3 cellular contexts compared by ENCODE assay signal in the genomic region with DNA sequence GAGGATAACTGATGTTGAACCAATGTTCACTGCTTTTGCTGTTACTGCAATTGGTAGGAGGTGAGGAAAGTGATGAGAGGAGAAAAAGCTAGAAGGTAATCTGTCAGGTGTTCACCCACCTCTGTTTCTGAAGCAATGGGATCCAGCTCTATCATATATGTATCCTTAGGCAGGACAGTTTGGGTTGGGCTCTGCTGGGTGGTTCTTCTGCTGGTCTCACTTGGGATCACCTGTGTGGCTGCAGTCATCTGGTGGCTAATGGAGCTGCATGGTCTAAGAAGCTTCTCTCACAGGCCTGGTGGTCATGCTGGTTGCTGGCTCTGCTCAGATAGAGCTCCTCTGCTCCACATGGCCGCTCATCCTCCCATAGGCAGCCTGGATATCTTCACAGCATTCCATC.
A peak's percentile ranks its signal among the peaks of the same experiment; 100 is the strongest.
TF ChIP-seq lines count a peak whose summit lies in the region.

No MANE protein-coding gene starts in this region.

TF ChIP-seq in HepG2, 621 proteins besides CTCF, POLR2A, EP300 and RAD21:
- TF ChIP-seq ZNF17 (CRISPR knock-in tag; IDR thresholded peaks at IDR 0.05) (no peak), ZNF331 (CRISPR knock-in tag; IDR thresholded peaks at IDR 0.05) (peak; percentile 100), ZFP82 (CRISPR knock-in tag; IDR thresholded peaks at IDR 0.05; ENCODE audit: borderline replicate concordance) (no peak), SP5 (CRISPR knock-in tag; IDR thresholded peaks at IDR 0.05; ENCODE audit: borderline replicate concordance, low read depth) (no peak), ZNF660 (CRISPR knock-in tag; IDR thresholded peaks at IDR 0.05; ENCODE audit: borderline replicate concordance, low read depth) (no peak), POGZ (CRISPR knock-in tag; IDR thresholded peaks at IDR 0.05) (no peak), HINFP (CRISPR knock-in tag; IDR thresholded peaks at IDR 0.05; ENCODE audit: low read depth) (no peak), ZNF552 (CRISPR knock-in tag; IDR thresholded peaks at IDR 0.05; ENCODE audit: borderline replicate concordance) (no peak), SPEN (CRISPR knock-in tag; IDR thresholded peaks at IDR 0.05; ENCODE audit: low read depth) (no peak), ZFP41 (CRISPR knock-in tag; IDR thresholded peaks at IDR 0.05; ENCODE audit: borderline replicate concordance) (no peak), MYC (CRISPR knock-in tag; IDR thresholded peaks at IDR 0.05; ENCODE audit: borderline replicate concordance) (no peak)
- TF ChIP-seq, protein P1, sequence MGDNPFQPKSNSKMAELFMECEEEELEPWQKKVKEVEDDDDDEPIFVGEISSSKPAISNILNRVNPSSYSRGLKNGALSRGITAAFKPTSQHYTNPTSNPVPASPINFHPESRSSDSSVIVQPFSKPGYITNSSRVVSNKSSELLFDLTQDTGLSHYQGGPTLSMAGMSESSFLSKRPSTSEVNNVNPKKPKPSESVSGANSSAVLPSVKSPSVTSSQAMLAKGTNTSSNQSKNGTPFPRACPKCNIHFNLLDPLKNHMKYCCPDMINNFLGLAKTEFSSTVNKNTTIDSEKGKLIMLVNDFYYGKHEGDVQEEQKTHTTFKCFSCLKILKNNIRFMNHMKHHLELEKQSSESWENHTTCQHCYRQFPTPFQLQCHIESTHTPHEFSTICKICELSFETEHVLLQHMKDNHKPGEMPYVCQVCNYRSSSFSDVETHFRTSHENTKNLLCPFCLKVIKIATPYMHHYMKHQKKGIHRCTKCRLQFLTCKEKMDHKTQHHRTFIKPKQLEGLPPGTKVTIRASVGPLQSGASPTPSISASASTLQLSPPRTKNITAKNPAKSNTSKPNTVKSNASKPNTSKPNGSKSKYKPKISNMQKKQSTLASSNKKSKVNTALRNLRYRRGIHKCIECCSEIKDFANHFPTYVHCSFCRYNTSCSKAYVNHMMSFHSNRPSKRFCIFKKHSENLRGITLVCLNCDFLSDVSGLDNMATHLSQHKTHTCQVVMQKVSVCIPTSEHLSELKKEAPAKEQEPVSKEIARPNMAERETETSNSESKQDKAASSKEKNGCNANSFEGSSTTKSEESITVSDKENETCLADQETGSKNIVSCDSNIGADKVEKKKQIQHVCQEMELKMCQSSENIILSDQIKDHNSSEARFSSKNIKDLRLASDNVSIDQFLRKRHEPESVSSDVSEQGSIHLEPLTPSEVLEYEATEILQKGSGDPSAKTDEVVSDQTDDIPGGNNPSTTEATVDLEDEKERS (CRISPR knock-in tag; IDR thresholded peaks at IDR 0.05), result peak; percentile 44; the same call in 1 of the 2 replicates
TF ChIP-seq in HepG2: peak in this region for 2.

TF ChIP-seq in GM23338, 12 proteins besides CTCF, POLR2A, EP300 and RAD21:
- TF ChIP-seq EZH2 (IDR thresholded peaks at IDR 0.05; ENCODE audit: low read depth, unreplicated experiment) (no peak), ZNF331 (CRISPR knock-in tag; IDR thresholded peaks at IDR 0.05; ENCODE audit: low read depth) (peak; percentile 95), ETS1 (IDR thresholded peaks at IDR 0.05) (no peak)

TF ChIP-seq in HEK293, 187 proteins besides CTCF, POLR2A, EP300 and RAD21:
- TF ChIP-seq TRIM28 (IDR thresholded peaks at IDR 0.05; ENCODE audit: borderline replicate concordance, low read length) (peak; percentile 61; the same call in 1 of the 2 replicates), ZFP37 (tag by site-specific recombination; IDR thresholded peaks at IDR 0.05) (no peak), SETDB1 (IDR thresholded peaks at IDR 0.05; ENCODE audit: insufficient read length, low read length) (peak; percentile 64)
TF ChIP-seq in HEK293: peak in this region for 2.
